8 cellular contexts compared by ENCODE assay signal in the genomic region with DNA sequence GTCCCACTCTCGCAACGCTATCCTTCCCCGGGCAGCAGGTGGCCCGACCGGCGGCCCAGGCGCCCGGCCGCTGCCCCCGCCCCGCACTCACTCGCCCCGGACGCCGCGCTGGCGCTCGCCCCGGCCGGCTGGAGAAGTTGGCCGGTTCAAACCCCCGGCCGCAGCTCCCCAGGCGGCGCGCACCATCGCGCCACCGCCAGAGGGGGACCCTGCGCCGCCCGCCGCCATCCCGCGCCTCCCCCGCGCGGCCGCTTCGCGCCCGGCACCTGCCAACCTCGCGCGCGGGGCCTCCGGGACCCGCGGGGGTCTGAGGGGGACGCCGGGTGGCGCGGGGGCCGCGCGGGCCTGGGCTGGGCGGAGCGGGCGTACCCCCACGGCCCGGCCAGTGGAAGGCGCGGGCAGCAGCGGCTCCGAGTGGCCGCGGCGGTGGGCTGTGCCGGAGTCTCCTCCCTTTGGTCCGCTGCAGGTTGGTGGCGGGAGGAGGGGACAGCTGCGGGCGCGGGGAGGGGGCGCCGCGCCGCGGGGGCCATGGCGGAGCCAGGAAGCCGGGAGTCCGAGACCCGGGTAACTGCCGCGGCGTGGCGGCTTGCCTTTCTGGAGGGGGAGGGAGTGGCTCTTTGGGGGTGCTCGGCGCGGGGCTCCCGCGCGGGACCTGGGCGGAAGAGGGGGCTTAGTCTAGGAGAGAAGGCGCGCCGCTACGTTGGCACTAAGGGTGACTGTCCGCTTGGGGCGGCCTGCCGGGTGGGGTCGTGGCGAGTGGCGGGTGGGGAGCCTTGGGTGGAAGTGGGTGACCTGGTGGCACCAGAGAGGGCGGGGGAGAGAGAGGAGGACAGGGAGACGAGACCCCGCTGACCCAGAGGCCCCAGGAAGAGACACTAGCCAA. TPM values are rescaled to one million over a fixed set of nuclear protein-coding genes. Genes with fewer than 3 reads are reported as not detected.
DNase-seq lines count a peak whose midpoint lies in the region; ATAC-seq, FAIRE-seq and TF ChIP-seq lines count a peak whose summit lies in the region.

MPST (plus strand) TSS at position 434 of the 883 bp plus-strand sequence; CDS start at position 529, 95 bp downstream.
TST (minus strand) TSS at position 139 of the 883 bp plus-strand sequence. CDS start 715 bp downstream, outside the sequence.

- H3K9me3 ChIP-seq in heart right ventricle (no peaks in the 10 kb centered on the region), pancreas (no peaks in the 10 kb centered on the region)

- H3K4me3 ChIP-seq in heart right ventricle, result peak within 1 kb of the TSS; percentile 68 to 98 (median 89)
- H3K4me3 ChIP-seq in pancreas, result peak within 1 kb of the TSS; percentile 88 to 97 (median 94)

- 0 to 1% methylated on average over 59 to 104 of the region's 107 CpGs for WGBS in heart right ventricle, 2 donors
- WGBS in pancreas, 2 donors, result 0 to 1% methylated on average over 71 to 107 of the region's 107 CpGs

- H3K27ac ChIP-seq in heart right ventricle (peak within 1 kb of the TSS; percentile 82 to 98 (median 93)), pancreas (peak within 1 kb of the TSS; percentile 76 to 90 (median 88))

- H3K27me3 ChIP-seq in heart right ventricle, result no peaks in the 10 kb centered on the region
- no peaks in the 10 kb centered on the region for H3K27me3 ChIP-seq in pancreas

- H3K4me1 ChIP-seq in heart right ventricle (peaks cover 20 to 77% (median 61%) of the 10 kb centered on the region in 9 donors), pancreas (peaks cover 20 to 48% (median 24%) of the 10 kb centered on the region in 3 donors)

- TF ChIP-seq POLR2A in GM19193 (IDR thresholded peaks at IDR 0.05; ENCODE audit: extremely low read depth, insufficient read depth, insufficient read length) (peak; percentile 68), Raji (IDR thresholded peaks at IDR 0.05; ENCODE audit: insufficient read depth, low read depth, low read length) (peak; percentile 54)

- DNase-seq in CD1c-positive myeloid dendritic cell (ENCODE audit: extremely low spot score) (peak; percentile 73), HT1080 (ENCODE audit: low read depth) (peak; percentile 37), amniotic epithelial cell (ENCODE audit: low read depth) (peak; percentile 46), heart right ventricle (peak; percentile 83 to 85), pancreas (peak; percentile 84 to 94 (median 86))

- TF ChIP-seq CTCF in heart right ventricle (IDR thresholded peaks at IDR 0.05) (peak in 3 of 9 donors; percentile 23 to 40 (median 25)), pancreas (IDR thresholded peaks at IDR 0.05) (no peak)

- ATAC-seq in heart right ventricle, result peak; percentile 84 to 90 (median 89)
- peak; percentile 81 to 88 (median 84) for ATAC-seq in pancreas
- no peak for ATAC-seq in HG03045 (IDR thresholded peaks at IDR 0.05; ENCODE audit: unreplicated experiment)

- intact Hi-C loops in heart right ventricle (cut with DNase I) (no loop called here), pancreas (cut with DNase I) (no loop called here)

- no peak for FAIRE-seq in pancreas (lab: Jason Lieb, UNC)

- peaks cover 0 to 12% (median 4%) of the 10 kb centered on the region in 9 donors for H3K36me3 ChIP-seq in heart right ventricle
- no peaks in the 10 kb centered on the region for H3K36me3 ChIP-seq in pancreas

RNA-seq across cellular contexts. Expression of gene MPST, which starts in this region (rescaled TPM):
- 127 and 145 TPM in 2 replicates for total RNA-seq in HT1080 (2014; rRNA removed; shearing (Covaris generic))
- 61.3 and 70.5 TPM in 2 replicates for polyA plus RNA-seq in HT1080 (2015; cell fraction: cytosol; rRNA removed)
- polyA plus RNA-seq in HT1080 (2015; cell fraction: nucleus; rRNA removed), result 35.9 TPM in 2 replicates
- total RNA-seq in heart right ventricle, result 10 to 100 TPM; 27.1 to 81.2 (median 42.0) TPM
- 100 to 1,000 TPM; 160 to 192 TPM for polyA plus RNA-seq in heart right ventricle
- total RNA-seq in pancreas, result 10 to 100 TPM; 46.4 to 77.2 (median 50.9) TPM
- polyA plus RNA-seq in pancreas, result 100 to 1,000 TPM in 1 of 2 donors, 10 to 100 TPM in 1; 56.1 to 161 TPM

RNA-seq across cellular contexts. Expression of gene TST, which starts in this region (rescaled TPM):
- 15.9 and 21.3 TPM in 2 replicates for total RNA-seq in HT1080 (2014; rRNA removed; shearing (Covaris generic))
- 13.0 and 15.3 TPM in 2 replicates for polyA plus RNA-seq in HT1080 (2015; cell fraction: cytosol; rRNA removed)
- polyA plus RNA-seq in HT1080 (2015; cell fraction: nucleus; rRNA removed), result 9.8 and 9.9 TPM in 2 replicates
- 10 to 100 TPM; 34.1 to 87.4 (median 44.5) TPM for total RNA-seq in heart right ventricle
- polyA plus RNA-seq in heart right ventricle, result 10 to 100 TPM; 72.5 to 74.8 TPM
- total RNA-seq in pancreas, result 10 to 100 TPM; 22.9 to 45.7 (median 35.4) TPM
- 10 to 100 TPM; 51.5 to 52.3 TPM for polyA plus RNA-seq in pancreas
